ENCODE assay signal across 8 cellular contexts in genomic region chr11:20363149-20363499, GRCh38. TPM values are rescaled to one million over a fixed set of nuclear protein-coding genes. Genes with fewer than 3 reads are reported as not detected.
DNase-seq lines count a peak whose midpoint lies in the region; ATAC-seq and TF ChIP-seq lines count a peak whose summit lies in the region.

No MANE protein-coding gene starts in this region.

- no peak for TF ChIP-seq CTCF in Caco-2 (IDR thresholded peaks at IDR 0.05; ENCODE audit: insufficient read depth in 1 of 2, low read depth in 1 of 2, low read length in 1 of 2, severe bottlenecking in 1 of 2, unreplicated experiment in 1 of 2)
- TF ChIP-seq CTCF in neural progenitor cell (IDR thresholded peaks at IDR 0.05): no peak

- no peaks in the 10 kb centered on the region for H3K9me3 ChIP-seq in Caco-2
- H3K9me3 ChIP-seq in neural progenitor cell (ENCODE audit: low read depth): no peaks in the 10 kb centered on the region

- H3K36me3 ChIP-seq in Caco-2 (ENCODE audit: control insufficient read depth, insufficient read depth, low read length) (no peaks in the 10 kb centered on the region; the same call in none of the 2 replicates), neural progenitor cell (no peaks in the 10 kb centered on the region)

- H3F3A ChIP-seq in neural progenitor cell (ENCODE audit: low read depth): peaks cover 4% of the 10 kb centered on the region

- H4K20me1 ChIP-seq in neural progenitor cell (ENCODE audit: low read depth): no peaks in the 10 kb centered on the region

- peaks cover 21% of the 10 kb centered on the region for H3K4me1 Mint-ChIP-seq in Caco-2 (ENCODE audit: low read depth, unreplicated experiment)
- peaks cover 18% of the 10 kb centered on the region for H3K4me1 Mint-ChIP-seq in neural progenitor cell

- peak overlapping the region; percentile 74 for H3K4me3 Mint-ChIP-seq in Caco-2 (ENCODE audit: unreplicated experiment)
- H3K4me3 Mint-ChIP-seq in neural progenitor cell: peak overlapping the region; percentile 87

- peak overlapping the region; percentile 92 for H2AFZ ChIP-seq in neural progenitor cell (replicated peaks)

- POLR2A ChIA-PET in Caco-2 (lab: Charles Lee): no interaction called here

- H3K27me3 Mint-ChIP-seq in Caco-2 (ENCODE audit: insufficient read depth, unreplicated experiment) (no peaks in the 10 kb centered on the region), neural progenitor cell (ENCODE audit: insufficient read depth, low read depth) (peaks cover 27% of the 10 kb centered on the region)

- H3K36me3 Mint-ChIP-seq in Caco-2 (ENCODE audit: insufficient read depth, unreplicated experiment) (no peaks in the 10 kb centered on the region), neural progenitor cell (no peaks in the 10 kb centered on the region)

- H3K4me3 ChIP-seq in Caco-2 (ENCODE audit: low read depth, low read length) (peak overlapping the region; percentile 62), neural progenitor cell (peak overlapping the region; percentile 55)

- H3K27me3 ChIP-seq in Caco-2 (replicated peaks; ENCODE audit: control insufficient read depth, insufficient read depth, low read length) (no peaks in the 10 kb centered on the region), neural progenitor cell (peaks cover 33% of the 10 kb centered on the region)

- DNase-seq in Caco-2: no peak
- no peak for DNase-seq in neural progenitor cell (ENCODE audit: low spot score)
- no peak for DNase-seq in KG1 (lab: John Stamatoyannopoulos, UW)
- no peak for DNase-seq in 8988T
- DNase-seq in retina: no peak

- H3K4me2 ChIP-seq in neural progenitor cell: peak overlapping the region; percentile 85

- BruUV-seq in Caco-2 (replicated peaks; lab: Mats Ljungman, UMichigan): TSS peak; percentile 89

- peak; percentile 2 for ATAC-seq in HG02943 (IDR thresholded peaks at IDR 0.05; ENCODE audit: low read depth, unreplicated experiment)
- ATAC-seq in GM21619 (IDR thresholded peaks at IDR 0.05; ENCODE audit: unreplicated experiment): no peak

- H3K27ac Mint-ChIP-seq in Caco-2 (ENCODE audit: unreplicated experiment) (peak overlapping the region; percentile 76), neural progenitor cell (no peak overlapping the region)

- intact Hi-C loops in Caco-2 (cut with micrococcal nuclease; ENCODE audit: unreplicated experiment): loop anchor here (1.0 kb wide), 1 partner anchor 8 kb away; no protein-coding TSS in a partner anchor

- peak overlapping the region; percentile 93 for H3K27ac ChIP-seq in cingulate gyrus (ENCODE audit: low read depth, low read length)
- H3K27ac ChIP-seq in neural progenitor cell: no peak overlapping the region

- H3K9ac ChIP-seq in neural progenitor cell: no peak overlapping the region

- H3K4me1 ChIP-seq in Caco-2: peaks cover 11% of the 10 kb centered on the region; the same call in 1 of the 2 replicates
- H3K4me1 ChIP-seq in neural progenitor cell: no peaks in the 10 kb centered on the region

- no peaks in the 10 kb centered on the region for H3K9me3 Mint-ChIP-seq in Caco-2 (ENCODE audit: unreplicated experiment)
- H3K9me3 Mint-ChIP-seq in neural progenitor cell: peaks cover 7% of the 10 kb centered on the region

- CTCF ChIA-PET in Caco-2 (lab: Charles Lee): no interaction called here

- H3K79me2 ChIP-seq in neural progenitor cell (ENCODE audit: low read depth): no peaks in the 10 kb centered on the region

RNA-seq across cellular contexts. Expression of gene HTATIP2, which starts 0.4 kb away (rescaled TPM):
- 82.1 and 87.9 TPM in 2 replicates for total RNA-seq in Caco-2 (2022)
- 18.3 and 25.3 TPM in 2 replicates for total RNA-seq in neural progenitor cell (ENCODE audit: low replicate concordance)

RNA-seq across cellular contexts. Expression of gene PRMT3, which starts 24.4 kb away (rescaled TPM):
- total RNA-seq in Caco-2 (2022) (26.1 and 28.5 TPM in 2 replicates), neural progenitor cell (ENCODE audit: low replicate concordance) (30.7 and 39.6 TPM in 2 replicates)
